Comparison of ENCODE assay signal across 8 cellular contexts in the genomic region with DNA sequence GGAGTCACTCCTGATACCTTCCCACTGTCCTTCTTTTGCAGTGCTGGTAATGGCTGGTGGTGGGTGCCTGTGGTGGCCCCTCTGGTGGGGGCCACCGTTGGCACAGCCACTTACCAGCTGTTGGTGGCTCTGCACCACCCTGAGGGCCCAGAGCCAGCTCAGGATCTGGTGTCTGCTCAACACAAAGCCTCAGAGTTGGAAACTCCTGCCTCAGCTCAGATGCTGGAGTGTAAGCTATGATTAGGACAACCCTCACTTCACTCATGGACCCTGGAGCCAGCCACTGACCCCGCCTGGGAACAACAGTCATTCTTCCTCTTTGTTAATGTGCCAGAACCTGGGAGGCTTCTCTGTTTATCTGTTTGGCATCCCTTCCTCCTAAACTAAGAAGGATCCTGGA. TPM values are rescaled to one million over a fixed set of nuclear protein-coding genes. Genes with fewer than 3 reads are reported as not detected.
DNase-seq lines count a peak whose midpoint lies in the region; ATAC-seq, FAIRE-seq and TF ChIP-seq lines count a peak whose summit lies in the region.

No MANE protein-coding gene starts in this region.

- dilution Hi-C loops in mammary epithelial cell (cut with HindIII; ENCODE audit: low sequenced_read_pairs) = no loop called here

- no peak overlapping the region for H3K27ac ChIP-seq in mammary epithelial cell (ENCODE audit: insufficient read depth, low read depth, low read length)

- H3K36me3 ChIP-seq in BE2C (no peaks in the 10 kb centered on the region; the same call in 1 of the 2 replicates), mammary epithelial cell (ENCODE audit: insufficient read depth, low read length) (no peaks in the 10 kb centered on the region)

- H3K27ac Mint-ChIP-seq in IgD-negative memory B cell (peak overlapping the region in 2 of 3 donors; percentile 46 to 57), nephron progenitor cell (no peak overlapping the region)

- H3K9me3 ChIP-seq in BE2C (no peaks in the 10 kb centered on the region), mammary epithelial cell (replicated peaks; ENCODE audit: insufficient read depth, low read length) (no peaks in the 10 kb centered on the region)

- CTCF ChIA-PET in mammary epithelial cell (lab: Charles Lee; ENCODE audit: low non-redundant PET) = no interaction called here

- TF ChIP-seq CTCF in BE2C (IDR thresholded peaks at IDR 0.05; ENCODE audit: low read depth, low read length) = no peak
- no peak for TF ChIP-seq CTCF in mammary epithelial cell (conservative IDR thresholded peaks at IDR 0.05 in 1 of 2, IDR thresholded peaks at IDR 0.05 in 1 of 2; ENCODE audit: extremely low read depth in 1 of 2, insufficient read depth in 1 of 2, low read depth in 1 of 2, low read length in 2 of 2)
- TF ChIP-seq CTCF in nephron progenitor cell (IDR thresholded peaks at IDR 0.05) = no peak

- H2AFZ ChIP-seq in mammary epithelial cell (ENCODE audit: low read depth, low read length) = no peak overlapping the region

- H3K4me3 Mint-ChIP-seq in IgD-negative memory B cell (peak overlapping the region; percentile 88 to 96 (median 94)), nephron progenitor cell (peak overlapping the region; percentile 95)

- H3K9me3 Mint-ChIP-seq in IgD-negative memory B cell = no peaks in the 10 kb centered on the region
- H3K9me3 Mint-ChIP-seq in nephron progenitor cell = no peaks in the 10 kb centered on the region

- peaks cover 3% of the 10 kb centered on the region for H3K27me3 Mint-ChIP-seq in IgD-negative memory B cell
- peaks cover 44% of the 10 kb centered on the region for H3K27me3 Mint-ChIP-seq in nephron progenitor cell (ENCODE audit: low read depth, poor library complexity)

- H3K79me2 ChIP-seq in mammary epithelial cell (ENCODE audit: insufficient read depth, low read length) = no peaks in the 10 kb centered on the region

- peaks cover 12 to 23% (median 21%) of the 10 kb centered on the region in 3 donors for H3K4me1 Mint-ChIP-seq in IgD-negative memory B cell
- H3K4me1 Mint-ChIP-seq in nephron progenitor cell = peaks cover 31% of the 10 kb centered on the region

- in situ Hi-C loops in mammary epithelial cell (cut with MboI; ENCODE audit: low sequenced_read_pairs in 2 of 2) = no loop called here

- BruUV-seq in mammary epithelial cell (replicated peaks; lab: Mats Ljungman, UMichigan) = no TSS peak

- H3K27me3 ChIP-seq in BE2C (no peaks in the 10 kb centered on the region), mammary epithelial cell (ENCODE audit: insufficient read depth, low read length) (no peaks in the 10 kb centered on the region)

- FAIRE-seq in HTR-8/SVneo (lab: Jason Lieb, UNC) = no peak

- H3K4me2 ChIP-seq in mammary epithelial cell (ENCODE audit: insufficient read depth, low read depth, low read length) = peak overlapping the region; percentile 92

- WGBS in mammary epithelial cell (ENCODE audit: low coverage, missing lambda C conversion rate) = 50% methylated on average over 2 of the region's 2 CpGs

- intact Hi-C loops in mammary epithelial cell (cut with micrococcal nuclease) = loop anchor here (2.0 to 10.0 kb wide), 3 partner anchors 155 to 649 kb away; partner anchors contain the start of genes ILF2 and NPR1

- H3K4me3 ChIP-seq in BE2C (ENCODE audit: low read depth, low read length) (peak overlapping the region; percentile 95), mammary epithelial cell (replicated peaks in 1 of 3; ENCODE audit: insufficient read depth in 1 of 3, low read depth in 2 of 3, low read length in 3 of 3) (no peak overlapping the region)

- H3K4me1 ChIP-seq in BE2C = peaks cover 26% of the 10 kb centered on the region
- H3K4me1 ChIP-seq in mammary epithelial cell (ENCODE audit: insufficient read depth, low read length) = peaks cover 29% of the 10 kb centered on the region

- no peaks in the 10 kb centered on the region for H4K20me1 ChIP-seq in mammary epithelial cell (ENCODE audit: insufficient read depth, low read length)

- no peak for DNase-seq in BE2C
- DNase-seq in mammary epithelial cell = no peak
- DNase-seq in nephron progenitor cell = no peak
- DNase-seq in HTR-8/SVneo (ENCODE audit: insufficient read length, low spot score) = no peak

- H3K9ac ChIP-seq in mammary epithelial cell (ENCODE audit: insufficient read depth, low read length) = no peak overlapping the region

- ATAC-seq in GM19035 (IDR thresholded peaks at IDR 0.05; ENCODE audit: unreplicated experiment) (no peak), GM18502 (IDR thresholded peaks at IDR 0.05; ENCODE audit: poor library complexity, unreplicated experiment) (no peak), HG03432 (IDR thresholded peaks at IDR 0.05; ENCODE audit: unreplicated experiment) (no peak)

- H3K36me3 Mint-ChIP-seq in IgD-negative memory B cell (peaks cover 2% of the 10 kb centered on the region), nephron progenitor cell (ENCODE audit: low read depth) (no peaks in the 10 kb centered on the region)

RNA-seq across cellular contexts. Expression of gene ATP8B2, which starts 1.1 kb away (rescaled TPM):
- 40.9 TPM for polyA plus RNA-seq in BE2C (2012; ENCODE audit: insufficient read depth, insufficient read length, low read depth)
- polyA plus RNA-seq in IgD-negative memory B cell = 20.7 TPM
- total RNA-seq in mammary epithelial cell = 10 to 100 TPM; 11.5 TPM
- 9.3 TPM for polyA plus RNA-seq in mammary epithelial cell
- polyA minus RNA-seq in mammary epithelial cell = 5.8 TPM

RNA-seq across cellular contexts. Expression of gene AQP10, which starts 3.3 kb away (rescaled TPM):
- 5.5 TPM for polyA plus RNA-seq in BE2C (2012; ENCODE audit: insufficient read depth, insufficient read length, low read depth)
- polyA plus RNA-seq in IgD-negative memory B cell (not detected), mammary epithelial cell (not detected)
- total RNA-seq in mammary epithelial cell = not detected
- polyA minus RNA-seq in mammary epithelial cell = not detected

RNA-seq across cellular contexts. Expression of gene HAX1, which starts 51.8 kb away (rescaled TPM):
- polyA plus RNA-seq in BE2C (2012; ENCODE audit: insufficient read depth, insufficient read length, low read depth) = 187 TPM
- polyA plus RNA-seq in IgD-negative memory B cell (119 TPM), mammary epithelial cell (114 TPM)
- total RNA-seq in mammary epithelial cell = 100 to 1,000 TPM; 135 to 174 TPM
- 99.8 TPM for polyA minus RNA-seq in mammary epithelial cell
